In the genomic region with DNA sequence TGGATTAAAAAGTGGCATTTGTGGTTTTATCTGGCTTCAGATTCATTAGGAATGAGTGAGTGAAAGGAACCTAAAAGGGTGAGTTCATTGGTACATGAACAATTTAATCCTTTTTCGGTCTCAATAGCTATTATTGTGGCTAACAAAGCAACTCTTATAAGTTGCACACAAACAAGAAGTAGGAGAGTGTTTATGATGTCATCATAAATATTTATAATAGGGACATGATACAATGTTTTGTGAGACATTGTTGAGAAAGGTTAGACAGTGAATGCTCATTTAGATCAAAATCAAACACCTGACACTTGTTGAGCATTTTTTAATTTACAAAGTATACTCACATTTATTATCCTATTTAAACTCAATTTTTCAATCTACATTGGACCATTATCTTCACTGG, we compare ENCODE assay signal across 27 cellular contexts.
"Had no signal": no experiment of that assay in that cellular context is flagged by ENCODE, and none has a peak within 500 bp of the region (broad histone marks: within the 10 kb centered on the region; RNA-seq: fewer than 3 reads in every experiment).

No MANE protein-coding gene starts in this region.

- H3K36me3 Mint-ChIP-seq: activated naive CD8-positive, alpha-beta T cell had no signal

- H3K9ac ChIP-seq: SK-N-SH had no signal

- H3K36me3 ChIP-seq: brain microvascular endothelial cell, cardiac muscle cell, SJCRH30 had no signal

- H3K4me3 ChIP-seq: cardiac muscle cell, SJCRH30 had no signal

- DNase-seq: activated CD4-positive, alpha-beta T cell treated with anti-CD3 and anti-CD28 coated beads for 48 hours; activated CD4-positive, alpha-beta T cell treated with anti-CD3 and anti-CD28 coated beads, Interleukin-2, amount 50 U/mL, for 4 hours; activated CD8-positive, alpha-beta memory T cell treated with anti-CD3 and anti-CD28 coated beads, Interleukin-2, amount 50 U/mL, for 48 hours; activated CD8-positive, alpha-beta T cell treated with anti-CD3 and anti-CD28 coated beads, Interleukin-2, amount 10 ng/mL, durations not matched to agents 7 days and 5 days; activated effector memory CD4-positive, alpha-beta T cell treated with Interleukin-2 at 50 U/mL for 16 hours; activated naive CD4-positive, alpha-beta T cell treated with Interleukin-2 at 50 U/mL for 16 hours; activated T-cell treated with anti-CD3 and anti-CD28 coated beads, Interleukin-2, amount 50 U/mL, for 1 hour; brain microvascular endothelial cell; MM.1S; NCI-H1105; NCI-H1436; NCI-H1694 treated with DMSO at 0.1 percent for 48 hours; NCI-H2029 treated with DMSO at 0.1 percent for 48 hours; NCI-H510A treated with DMSO at 0.1 percent for 48 hours; NCI-H69; NK-92 treated with Interleukin-12 subunit alpha and Interleukin-12 subunit beta, amount 100 ng/mL, for 24 hours; OCI-M1; Right ventricle myocardium superior; RPMI8226; SJCRH30; SK-N-SH; T-helper 1 cell had no signal

- H3K27ac Mint-ChIP-seq: activated CD8-positive, alpha-beta T cell treated with anti-CD3 and anti-CD28 coated beads, Interleukin-2, amount 10 ng/mL, durations not matched to agents 7 days and 5 days; activated naive CD8-positive, alpha-beta T cell; activated T-helper 1 cell treated with anti-CD3 and anti-CD28 coated beads, Interleukin-12 subunit alpha, Interleukin-12 subunit beta, Interleukin-2, Interleukin-4 antibody, amounts not matched to agents 30 ng/mL and 10 ng/mL and 1 ng/mL, durations not matched to agents 14 hours and 24 hours and 36 hours had no signal

- H3K4me1 ChIP-seq: SJCRH30 had no signal

- H3K27me3 ChIP-seq: cardiac muscle cell, SJCRH30 had no signal

- H3K4me3 Mint-ChIP-seq: activated CD8-positive, alpha-beta T cell treated with anti-CD3 and anti-CD28 coated beads, Interleukin-2, amount 10 ng/mL, durations not matched to agents 7 days and 5 days; activated naive CD8-positive, alpha-beta T cell; activated T-helper 1 cell treated with anti-CD3 and anti-CD28 coated beads, Interleukin-12 subunit alpha, Interleukin-12 subunit beta, Interleukin-2, Interleukin-4 antibody, amounts not matched to agents 30 ng/mL and 10 ng/mL and 1 ng/mL, durations not matched to agents 14 hours and 24 hours and 36 hours had no signal

- H3K9me3 Mint-ChIP-seq: activated T-helper 1 cell treated with anti-CD3 and anti-CD28 coated beads, Interleukin-12 subunit alpha, Interleukin-12 subunit beta, Interleukin-2, Interleukin-4 antibody, amounts not matched to agents 30 ng/mL and 10 ng/mL and 1 ng/mL, durations not matched to agents 14 hours and 24 hours and 36 hours had no signal

- H3K27ac ChIP-seq: brain microvascular endothelial cell, cardiac muscle cell, SJCRH30 had no signal

- H3K9me3 ChIP-seq: SJCRH30, SK-N-SH had no signal

- ATAC-seq: activated CD4-positive, CD25-positive, alpha-beta regulatory T cell treated with anti-CD3 and anti-CD28 coated beads, Interleukin-2, amount 50 U/mL, for 24 hours; activated CD8-positive, alpha-beta T cell treated with anti-CD3 and anti-CD28 coated beads, Interleukin-2, amount 10 ng/mL, durations not matched to agents 7 days and 5 days; Panc1 had no signal

- H3K4me2 ChIP-seq: SK-N-SH had no signal
